ENCODE assay signal across 11 cellular contexts in genomic region chr12:47988073-47989022, GRCh38. TPM values are rescaled to one million over a fixed set of nuclear protein-coding genes. Genes with fewer than 3 reads are reported as not detected.
A peak's percentile ranks its signal among the peaks of the same experiment; 100 is the strongest.
DNase-seq lines count a peak whose midpoint lies in the region; ATAC-seq, FAIRE-seq and TF ChIP-seq lines count a peak whose summit lies in the region.
"Had no signal": no experiment of that assay in that cellular context is flagged by ENCODE, and none has a peak within 500 bp of the region (broad histone marks: within the 10 kb centered on the region; RNA-seq: fewer than 3 reads in every experiment).

No MANE protein-coding gene starts in this region.

- no peaks in the 10 kb centered on the region for H3K36me3 Mint-ChIP-seq in natural killer cell treated with Interleukin-12 subunit alpha and Interleukin-12 subunit beta and Interleukin-15 and Interleukin-18, amount 100 ng/mL, for 72 hours
- H3K36me3 Mint-ChIP-seq in natural killer cell (no peaks in the 10 kb centered on the region), WTC11 (no peaks in the 10 kb centered on the region)

- H3K4me3 Mint-ChIP-seq in natural killer cell treated with Interleukin-12 subunit alpha and Interleukin-12 subunit beta and Interleukin-15 and Interleukin-18, amount 100 ng/mL, for 72 hours: no peak overlapping the region
- H3K4me3 Mint-ChIP-seq in natural killer cell (no peak overlapping the region), WTC11 (no peak overlapping the region)

- H3K27ac Mint-ChIP-seq in natural killer cell treated with Interleukin-12 subunit alpha and Interleukin-12 subunit beta and Interleukin-15 and Interleukin-18, amount 100 ng/mL, for 72 hours: no peak overlapping the region
- H3K27ac Mint-ChIP-seq in natural killer cell (no peak overlapping the region), WTC11 (no peak overlapping the region)

- H3K27me3 Mint-ChIP-seq in natural killer cell treated with Interleukin-12 subunit alpha and Interleukin-12 subunit beta and Interleukin-15 and Interleukin-18, amount 100 ng/mL, for 72 hours: peaks cover 0 to 17% of the 10 kb centered on the region in 2 donors
- peaks cover 16 to 17% of the 10 kb centered on the region in 2 donors for H3K27me3 Mint-ChIP-seq in natural killer cell (ENCODE audit: low read depth in 2 of 2)
- peaks cover 40% of the 10 kb centered on the region for H3K27me3 Mint-ChIP-seq in WTC11 (ENCODE audit: low read depth)

- intact Hi-C loops in natural killer cell (cut with micrococcal nuclease): no loop called here

- POLR2A ChIA-PET in WTC11 (lab: Charles Lee): no interaction called here

- peak; percentile 53 for DNase-seq in natural killer cell treated with Interleukin-12 subunit alpha and Interleukin-12 subunit beta and Interleukin-15 and Interleukin-18, amount 100 ng/mL, for 72 hours (ENCODE audit: low spot score)
- DNase-seq in natural killer cell (no peak), WTC11 (ENCODE audit: low spot score) (peak; percentile 54), kidney tubule cell (ENCODE audit: low spot score) (peak; percentile 38), urothelium cell line (ENCODE audit: low spot score) (peak; percentile 68), NCI-H1436 treated with DMSO at 0.1 percent for 48 hours (lab: John Stamatoyannopoulos, UW) (no peak)
- DNase-seq: foreskin keratinocyte, KG1 had no signal

- no peaks in the 10 kb centered on the region for H3K9me3 Mint-ChIP-seq in natural killer cell treated with Interleukin-12 subunit alpha and Interleukin-12 subunit beta and Interleukin-15 and Interleukin-18, amount 100 ng/mL, for 72 hours
- H3K9me3 Mint-ChIP-seq in natural killer cell: no peaks in the 10 kb centered on the region
- H3K9me3 Mint-ChIP-seq in WTC11: no peaks in the 10 kb centered on the region

- ATAC-seq in natural killer cell treated with Interleukin-12 subunit alpha and Interleukin-12 subunit beta and Interleukin-15 and Interleukin-18, amount 100 ng/mL, for 72 hours: no peak
- no peak for ATAC-seq in natural killer cell
- ATAC-seq in WTC11: peak; percentile 73
- no peak for ATAC-seq in HG03095 (IDR thresholded peaks at IDR 0.05; ENCODE audit: unreplicated experiment)
- ATAC-seq in GM21360 (IDR thresholded peaks at IDR 0.05; ENCODE audit: unreplicated experiment): no peak
- ATAC-seq: foreskin keratinocyte, mucosa of descending colon had no signal

- no peak for FAIRE-seq in urothelium cell line (lab: Jason Lieb, UNC)

- TF ChIP-seq CTCF in natural killer cell (IDR thresholded peaks at IDR 0.05) (no peak), WTC11 (IDR thresholded peaks at IDR 0.05) (no peak)

- CTCF ChIA-PET in WTC11 (lab: Charles Lee): interaction anchor here (1.0 kb wide), 2 partner anchors 25 to 192 kb away, joined by 3 read pairs; partner anchors contain the start of gene TMEM106C

- H3K4me1 Mint-ChIP-seq in natural killer cell treated with Interleukin-12 subunit alpha and Interleukin-12 subunit beta and Interleukin-15 and Interleukin-18, amount 100 ng/mL, for 72 hours (ENCODE audit: low read depth in 2 of 2): peaks cover 13 to 16% of the 10 kb centered on the region in 2 donors
- H3K4me1 Mint-ChIP-seq in natural killer cell (peaks cover 16 to 18% of the 10 kb centered on the region in 2 donors), WTC11 (peaks cover 11% of the 10 kb centered on the region)

TF ChIP-seq in WTC11, 78 proteins besides CTCF, POLR2A, EP300 and RAD21:
- TF ChIP-seq ZNF423 (CRISPR knock-in tag; IDR thresholded peaks at IDR 0.05) (no peak), E2F4 (CRISPR knock-in tag; IDR thresholded peaks at IDR 0.05; ENCODE audit: borderline replicate concordance, low read depth) (no peak)
TF ChIP-seq in WTC11: peak in this region for 0.

RNA-seq across cellular contexts. Expression of gene COL2A1, which starts 15.9 kb away (rescaled TPM):
- total RNA-seq in natural killer cell treated with Interleukin-12 subunit alpha and Interleukin-12 subunit beta and Interleukin-15 and Interleukin-18, amount 100 ng/mL, for 72 hours: not detected
- total RNA-seq in natural killer cell: not detected
- 18.2 to 24.3 TPM (median 20.9 TPM) in 3 replicates for total RNA-seq in WTC11 (2021)

RNA-seq across cellular contexts. Expression of gene TMEM106C, which starts 25.0 kb away (rescaled TPM):
- 10 to 100 TPM; 75.6 to 84.2 TPM for total RNA-seq in natural killer cell treated with Interleukin-12 subunit alpha and Interleukin-12 subunit beta and Interleukin-15 and Interleukin-18, amount 100 ng/mL, for 72 hours
- total RNA-seq in natural killer cell (10 to 100 TPM; 19.1 to 26.2 (median 22.5) TPM), WTC11 (2021) (48.3 to 50.8 TPM (median 49.1 TPM) in 3 replicates)

Comparison
In these comparisons a context has a peak if more than half of its experiments do, and no peak if none do; other contexts are left out.
1. DNase-seq: peak in natural killer cell treated with Interleukin-12 subunit alpha and Interleukin-12 subunit beta and Interleukin-15 and Interleukin-18, amount 100 ng/mL, for 72 hours (single experiment), WTC11 (single experiment), kidney tubule cell (single experiment) and urothelium cell line (single experiment); none in natural killer cell (single experiment) and NCI-H1436 treated with DMSO at 0.1 percent for 48 hours (single experiment).
2. RNA of gene COL2A1, which starts 15.9 kb away (total RNA-seq): 18.2 to 24.3 TPM in WTC11; not detected in natural killer cell treated with Interleukin-12 subunit alpha and Interleukin-12 subunit beta and Interleukin-15 and Interleukin-18, amount 100 ng/mL, for 72 hours and not detected in natural killer cell; every median in the first group is over 10 times any median in the second.